8 cellular contexts compared by ENCODE assay signal in the genomic region with DNA sequence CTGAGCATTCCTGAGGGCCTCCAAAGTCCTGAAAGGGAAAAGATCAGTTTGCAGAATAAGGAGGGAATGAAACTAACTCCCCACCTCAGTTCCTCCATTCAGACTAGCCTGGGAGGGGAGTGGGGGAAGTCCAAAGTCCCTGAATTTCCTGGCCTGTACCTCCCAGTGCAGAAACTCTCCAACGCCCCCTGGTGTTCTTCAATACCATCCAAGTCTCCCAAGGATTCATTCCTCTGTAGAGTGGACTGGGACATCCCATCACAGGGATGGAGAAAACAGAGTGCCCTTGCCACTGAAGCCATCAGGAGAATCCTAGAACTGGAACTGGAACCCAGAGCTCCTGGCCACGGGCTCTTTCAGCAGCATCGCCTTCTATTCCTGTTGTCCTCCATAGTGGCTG. TPM values are rescaled to one million over a fixed set of nuclear protein-coding genes. Genes with fewer than 3 reads are reported as not detected.
DNase-seq lines count a peak whose midpoint lies in the region; ATAC-seq and TF ChIP-seq lines count a peak whose summit lies in the region.

No MANE protein-coding gene starts in this region.

- peaks cover 57% of the 10 kb centered on the region for H3K27me3 Mint-ChIP-seq in activated T-cell treated with anti-CD3 and anti-CD28 coated beads, Interleukin-2, amount 50 U/mL, for 72 hours (ENCODE audit: low read depth)

- intact Hi-C loops in adrenal gland (cut with DNase I) (loop anchor here (2.0 to 10.0 kb wide), 3 partner anchors 57 to 155 kb away; no protein-coding TSS in a partner anchor), tibial artery (cut with DNase I; ENCODE audit: low total_unique reads) (loop anchor here (5.0 kb wide), 2 partner anchors 63 to 153 kb away; no protein-coding TSS in a partner anchor)

- DNase-seq in DND-41, result peak; percentile 20
- DNase-seq in KBM-7, result peak; percentile 47
- peak; percentile 33 to 61 (median 42) for DNase-seq in adrenal gland
- DNase-seq in hepatocyte (ENCODE audit: low spot score), result peak; percentile 89
- DNase-seq in tibial artery, result peak in 1 of 2 donors; percentile 74
- DNase-seq in NCI-H128 (lab: John Stamatoyannopoulos, UW; ENCODE audit: unreplicated experiment), result no peak
- no peak for DNase-seq in T-helper 9 cell
- DNase-seq in activated T-cell treated with anti-CD3 and anti-CD28 coated beads, Interleukin-2, amount 50 U/mL, for 72 hours, result no peak

- H3K4me2 ChIP-seq in DND-41 (ENCODE audit: insufficient read depth, low read length) (no peak overlapping the region), hepatocyte (no peak overlapping the region)

- no peak overlapping the region for H3K4me3 ChIP-seq in DND-41 (ENCODE audit: low read depth in 1 of 2, low read length in 2 of 2)
- H3K4me3 ChIP-seq in adrenal gland, result no peak overlapping the region
- no peak overlapping the region for H3K4me3 ChIP-seq in hepatocyte
- H3K4me3 ChIP-seq in tibial artery, result no peak overlapping the region

- H3K79me2 ChIP-seq in DND-41 (ENCODE audit: insufficient read depth, low read length), result no peaks in the 10 kb centered on the region
- H3K79me2 ChIP-seq in hepatocyte, result no peaks in the 10 kb centered on the region

- no peak overlapping the region for H3K4me3 Mint-ChIP-seq in activated T-cell treated with anti-CD3 and anti-CD28 coated beads, Interleukin-2, amount 50 U/mL, for 72 hours

- no peak overlapping the region for H3K9ac ChIP-seq in DND-41 (ENCODE audit: low read depth, low read length)

- no peak overlapping the region for H3K27ac ChIP-seq in DND-41 (ENCODE audit: low read length)
- no peak overlapping the region for H3K27ac ChIP-seq in adrenal gland
- peak overlapping the region; percentile 9 for H3K27ac ChIP-seq in hepatocyte
- H3K27ac ChIP-seq in tibial artery, result peak overlapping the region; percentile 25 to 79

- no peak overlapping the region for H3K27ac Mint-ChIP-seq in activated T-cell treated with anti-CD3 and anti-CD28 coated beads, Interleukin-2, amount 50 U/mL, for 72 hours

- peaks cover 1 to 3% of the 10 kb centered on the region in 2 donors for H3K36me3 Mint-ChIP-seq in activated T-cell treated with anti-CD3 and anti-CD28 coated beads, Interleukin-2, amount 50 U/mL, for 72 hours (ENCODE audit: insufficient read depth in 2 of 2)

- in situ Hi-C loops in KBM-7 (cut with MboI; ENCODE audit: low pct_unique_long_range_greater_than_20kb, low sequenced_read_pairs), result no loop called here

- H3K4me1 ChIP-seq in DND-41 (ENCODE audit: insufficient read depth, low read length) (no peaks in the 10 kb centered on the region), adrenal gland (replicated peaks in 1 of 2) (peaks cover 13 to 19% of the 10 kb centered on the region in 2 donors), hepatocyte (ENCODE audit: insufficient read depth) (peaks cover 19% of the 10 kb centered on the region), tibial artery (peaks cover 0 to 34% (median 28%) of the 10 kb centered on the region in 4 donors)

- H3K9me2 ChIP-seq in hepatocyte (replicated peaks; ENCODE audit: insufficient read depth), result no peaks in the 10 kb centered on the region

- H4K20me1 ChIP-seq in DND-41 (ENCODE audit: insufficient read depth, low read length) (no peaks in the 10 kb centered on the region), hepatocyte (ENCODE audit: insufficient read depth, poor library complexity, severe bottlenecking) (no peaks in the 10 kb centered on the region)

- H3K9me3 Mint-ChIP-seq in activated T-cell treated with anti-CD3 and anti-CD28 coated beads, Interleukin-2, amount 50 U/mL, for 72 hours, result peaks cover 5 to 6% of the 10 kb centered on the region in 2 donors

- TF ChIP-seq CTCF in DND-41 (IDR thresholded peaks at IDR 0.05; ENCODE audit: borderline replicate concordance, extremely low read depth, low read length, poor library complexity, severe bottlenecking), result peak; percentile 65
- peak; percentile 41 to 62 (median 54) for TF ChIP-seq CTCF in adrenal gland (IDR thresholded peaks at IDR 0.05)
- TF ChIP-seq CTCF in hepatocyte (IDR thresholded peaks at IDR 0.05; ENCODE audit: poor library complexity), result peak; percentile 69
- peak; percentile 62 to 67 for TF ChIP-seq CTCF in tibial artery (IDR thresholded peaks at IDR 0.05)

- peaks cover 20% of the 10 kb centered on the region for H3K27me3 ChIP-seq in DND-41 (ENCODE audit: insufficient read depth, low read length, poor library complexity)
- H3K27me3 ChIP-seq in adrenal gland, result peaks cover 25% of the 10 kb centered on the region
- H3K27me3 ChIP-seq in hepatocyte, result peaks cover 34% of the 10 kb centered on the region
- no peaks in the 10 kb centered on the region for H3K27me3 ChIP-seq in tibial artery

- ATAC-seq in DND-41 (ENCODE audit: insufficient read depth, low read depth), result no peak
- ATAC-seq in activated T-cell treated with anti-CD3 and anti-CD28 coated beads, Interleukin-2, amount 50 U/mL, for 72 hours (replicated peaks in 1 of 2), result no peak

- peaks cover 14% of the 10 kb centered on the region for H3K4me1 Mint-ChIP-seq in activated T-cell treated with anti-CD3 and anti-CD28 coated beads, Interleukin-2, amount 50 U/mL, for 72 hours (ENCODE audit: low read depth)

- H3K9me3 ChIP-seq in DND-41 (ENCODE audit: insufficient read depth, low read length, severe bottlenecking), result no peaks in the 10 kb centered on the region
- H3K9me3 ChIP-seq in adrenal gland (replicated peaks in 1 of 3), result no peaks in the 10 kb centered on the region
- H3K9me3 ChIP-seq in hepatocyte (ENCODE audit: low read depth), result no peaks in the 10 kb centered on the region
- peaks cover 2 to 6% (median 4%) of the 10 kb centered on the region in 3 donors for H3K9me3 ChIP-seq in tibial artery

- TF ChIP-seq POLR2A in adrenal gland (IDR thresholded peaks at IDR 0.05), result no peak

- WGBS in adrenal gland, 4 donors, result 12 to 41% (median 32%) methylated on average over 3 of the region's 3 CpGs
- 32% methylated on average over 3 of the region's 3 CpGs for WGBS in hepatocyte (ENCODE audit: low lambda C conversion rate, missing lambda C conversion rate)

- H3K36me3 ChIP-seq in DND-41 (ENCODE audit: insufficient read depth, low read length), result no peaks in the 10 kb centered on the region
- no peaks in the 10 kb centered on the region for H3K36me3 ChIP-seq in adrenal gland (replicated peaks in 1 of 2)
- H3K36me3 ChIP-seq in hepatocyte (replicated peaks; ENCODE audit: insufficient read depth, low read depth), result no peaks in the 10 kb centered on the region
- no peaks in the 10 kb centered on the region for H3K36me3 ChIP-seq in tibial artery

- H2AFZ ChIP-seq in DND-41 (ENCODE audit: low read depth, low read length), result no peak overlapping the region
- no peak overlapping the region for H2AFZ ChIP-seq in hepatocyte

RNA-seq across cellular contexts. Expression of a gene that starts 1.6 kb away (rescaled TPM):
- total RNA-seq in adrenal gland, result 1 to 10 TPM in 6 of 8 donors, under 1 TPM in 2; 0.54 to 4.4 (median 1.7) TPM
- polyA plus RNA-seq in adrenal gland, result 1 to 10 TPM; 1.7 to 7.6 (median 2.3) TPM
- total RNA-seq in hepatocyte, result 2.7 and 4.5 TPM in 2 replicates
- 5.8 and 8.5 TPM in 2 replicates for polyA plus RNA-seq in hepatocyte
- not detected for total RNA-seq in activated T-cell treated with anti-CD3 and anti-CD28 coated beads, Interleukin-2, amount 50 U/mL, for 72 hours

Comparison
In these comparisons a context has a peak if more than half of its experiments do, and no peak if none do; other contexts are left out.
1. DNase-seq: peak in DND-41 (single experiment), KBM-7 (single experiment), adrenal gland (7 of 7) and hepatocyte (single experiment); none in NCI-H128 (single experiment), T-helper 9 cell (single experiment) and activated T-cell treated with anti-CD3 and anti-CD28 coated beads, Interleukin-2, amount 50 U/mL, for 72 hours (0 of 2).
2. H3K27ac ChIP-seq: peak in hepatocyte (single experiment) and tibial artery (2 of 2); none in DND-41 (single experiment) and adrenal gland (0 of 5).
3. Peak in every context shown above with its lines, with median percentiles within 50 percentile points of each other: CTCF ChIP-seq.